In the genomic region with DNA sequence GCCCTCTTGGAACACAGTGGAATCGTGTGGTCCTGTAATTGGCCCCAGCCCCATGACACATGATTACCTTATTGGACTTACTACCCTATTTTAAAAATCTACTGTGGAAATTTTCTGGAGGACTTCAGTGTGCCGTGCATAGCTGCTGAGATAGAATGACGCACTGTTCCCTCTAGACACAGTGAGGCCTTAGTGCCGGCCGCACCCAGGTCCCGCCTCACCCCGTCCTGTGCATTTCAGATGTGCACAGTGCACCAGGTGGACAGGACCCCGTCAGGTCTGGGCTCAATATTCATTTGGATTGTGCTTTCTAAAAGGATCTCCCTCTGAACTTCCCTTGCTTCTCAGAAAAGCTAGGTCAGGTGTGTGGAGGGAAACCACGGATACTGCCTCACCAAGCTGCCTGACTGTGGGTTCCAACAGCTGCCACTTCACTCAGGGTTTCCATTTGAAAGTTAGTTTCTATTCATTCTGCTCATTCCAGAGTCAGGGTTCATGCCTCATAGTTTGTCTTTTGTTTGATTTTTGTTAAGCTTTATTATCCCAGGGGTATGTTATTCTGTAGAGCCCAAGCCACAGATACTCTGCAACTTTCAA, we compare ENCODE assay signal across 16 cellular contexts.
DNase-seq lines count a peak whose midpoint lies in the region; ATAC-seq and TF ChIP-seq lines count a peak whose summit lies in the region.
"Had no signal": no experiment of that assay in that cellular context is flagged by ENCODE, and none has a peak within 500 bp of the region (broad histone marks: within the 10 kb centered on the region; RNA-seq: fewer than 3 reads in every experiment).

No MANE protein-coding gene starts in this region.

- TF ChIP-seq POLR2A in upper lobe of left lung (IDR thresholded peaks at IDR 0.05): no peak

- H3K36me3 Mint-ChIP-seq in activated naive CD8-positive, alpha-beta T cell treated with anti-CD3 and anti-CD28 coated beads for 36 hours: peaks cover 3% of the 10 kb centered on the region
- peaks cover 2% of the 10 kb centered on the region for H3K36me3 Mint-ChIP-seq in activated naive CD8-positive, alpha-beta T cell treated with anti-CD3 and anti-CD28 coated beads, Interleukin-2, amount 50 U/mL, for 24 hours (ENCODE audit: low read depth)

- peaks cover 62% of the 10 kb centered on the region for H3K4me1 ChIP-seq in cardiac muscle cell (ENCODE audit: low read depth)
- H3K4me1 ChIP-seq in left lung: no peaks in the 10 kb centered on the region
- peaks cover 0 to 7% (median 0%) of the 10 kb centered on the region in 4 donors for H3K4me1 ChIP-seq in upper lobe of left lung
- H3K4me1 ChIP-seq: A549 had no signal

- no peak overlapping the region for H3K4me3 Mint-ChIP-seq in activated naive CD8-positive, alpha-beta T cell treated with anti-CD3 and anti-CD28 coated beads for 36 hours
- no peak overlapping the region for H3K4me3 Mint-ChIP-seq in activated naive CD8-positive, alpha-beta T cell treated with anti-CD3 and anti-CD28 coated beads, Interleukin-2, amount 50 U/mL, for 24 hours
- H3K4me3 Mint-ChIP-seq in stimulated activated naive CD8-positive, alpha-beta T cell treated with anti-CD3 and anti-CD28 coated beads, Interleukin-15, amount 100 ng/mL, for 72 hours: no peak overlapping the region
- H3K4me3 Mint-ChIP-seq: CD4-positive, alpha-beta T cell had no signal

- no peak for TF ChIP-seq CTCF in cardiac muscle cell (IDR thresholded peaks at IDR 0.05; ENCODE audit: low read depth, low read length)
- TF ChIP-seq CTCF in left lung (IDR thresholded peaks at IDR 0.05): no peak
- no peak for TF ChIP-seq CTCF in upper lobe of left lung (IDR thresholded peaks at IDR 0.05)

- 79 to 87% methylated on average over 9 of the region's 9 CpGs for WGBS in upper lobe of left lung, 2 donors

- H3K27me3 ChIP-seq in cardiac muscle cell (no peaks in the 10 kb centered on the region), left lung (no peaks in the 10 kb centered on the region), upper lobe of left lung (no peaks in the 10 kb centered on the region), H7 (ENCODE audit: control insufficient read depth, insufficient read depth, low read length) (no peaks in the 10 kb centered on the region)

- no peaks in the 10 kb centered on the region for H3K4me1 Mint-ChIP-seq in activated naive CD8-positive, alpha-beta T cell treated with anti-CD3 and anti-CD28 coated beads for 36 hours
- H3K4me1 Mint-ChIP-seq in activated naive CD8-positive, alpha-beta T cell treated with anti-CD3 and anti-CD28 coated beads, Interleukin-2, amount 50 U/mL, for 24 hours: no peaks in the 10 kb centered on the region
- no peaks in the 10 kb centered on the region for H3K4me1 Mint-ChIP-seq in stimulated activated naive CD8-positive, alpha-beta T cell treated with anti-CD3 and anti-CD28 coated beads, Interleukin-15, amount 100 ng/mL, for 72 hours

- H3K9me3 ChIP-seq in cardiac muscle cell (ENCODE audit: low read depth) (no peaks in the 10 kb centered on the region), left lung (no peaks in the 10 kb centered on the region), upper lobe of left lung (no peaks in the 10 kb centered on the region)
- H3K9me3 ChIP-seq: A549 had no signal

- no peaks in the 10 kb centered on the region for H3K27me3 Mint-ChIP-seq in activated naive CD8-positive, alpha-beta T cell treated with anti-CD3 and anti-CD28 coated beads for 36 hours
- H3K27me3 Mint-ChIP-seq in activated naive CD8-positive, alpha-beta T cell treated with anti-CD3 and anti-CD28 coated beads, Interleukin-2, amount 50 U/mL, for 24 hours: no peaks in the 10 kb centered on the region
- no peaks in the 10 kb centered on the region for H3K27me3 Mint-ChIP-seq in stimulated activated naive CD8-positive, alpha-beta T cell treated with anti-CD3 and anti-CD28 coated beads, Interleukin-15, amount 100 ng/mL, for 72 hours
- H3K27me3 Mint-ChIP-seq: CD4-positive, alpha-beta T cell had no signal

- peak overlapping the region; percentile 37 for H3K27ac Mint-ChIP-seq in activated naive CD8-positive, alpha-beta T cell treated with anti-CD3 and anti-CD28 coated beads for 36 hours
- H3K27ac Mint-ChIP-seq in activated naive CD8-positive, alpha-beta T cell treated with anti-CD3 and anti-CD28 coated beads, Interleukin-2, amount 50 U/mL, for 24 hours: no peak overlapping the region
- peak overlapping the region in 1 of 2 donors; percentile 46 for H3K27ac Mint-ChIP-seq in stimulated activated naive CD8-positive, alpha-beta T cell treated with anti-CD3 and anti-CD28 coated beads, Interleukin-15, amount 100 ng/mL, for 72 hours
- H3K27ac Mint-ChIP-seq: CD4-positive, alpha-beta T cell had no signal

- H3K27ac ChIP-seq in cardiac muscle cell (peak overlapping the region; percentile 92), left lung (peak overlapping the region in 1 of 2 donors; percentile 56), upper lobe of left lung (peak overlapping the region; percentile 12 to 60 (median 34))
- H3K27ac ChIP-seq: A549 had no signal

- intact Hi-C loops in left lung (cut with DNase I): no loop called here

- H3K4me3 ChIP-seq in cardiac muscle cell (no peak overlapping the region), left lung (no peak overlapping the region), upper lobe of left lung (no peak overlapping the region), H7 (ENCODE audit: insufficient read depth, low read depth, low read length) (no peak overlapping the region)
- H3K4me3 ChIP-seq: A549 had no signal

- TF ChIP-seq EP300 in upper lobe of left lung (IDR thresholded peaks at IDR 0.05): no peak

- no peaks in the 10 kb centered on the region for H3K36me3 ChIP-seq in cardiac muscle cell
- H3K36me3 ChIP-seq in left lung: no peaks in the 10 kb centered on the region
- H3K36me3 ChIP-seq in upper lobe of left lung: no peaks in the 10 kb centered on the region
- H3K36me3 ChIP-seq in H7 (replicated peaks; ENCODE audit: control insufficient read depth, insufficient read depth, low read length): no peaks in the 10 kb centered on the region

- no peak for DNase-seq in activated naive CD8-positive, alpha-beta T cell treated with anti-CD3 and anti-CD28 coated beads for 36 hours
- DNase-seq in activated naive CD8-positive, alpha-beta T cell treated with anti-CD3 and anti-CD28 coated beads, Interleukin-2, amount 50 U/mL, for 24 hours: no peak
- DNase-seq in cardiac muscle cell (ENCODE audit: low read depth in 1 of 2, low spot score in 1 of 2): no peak
- peak in 1 of 2 donors; percentile 72 for DNase-seq in left lung
- peak in 1 of 2 donors; percentile 62 for DNase-seq in upper lobe of left lung
- DNase-seq in H7: no peak
- no peak for DNase-seq in stimulated activated naive CD8-positive, alpha-beta T cell treated with anti-CD3 and anti-CD28 coated beads, Interleukin-15, amount 100 ng/mL, for 72 hours
- DNase-seq: CD4-positive, alpha-beta T cell; EL; GOT3; NCI-H1105; NCI-H446 treated with DMSO at 0.1 percent for 48 hours; NCI-H748 treated with DMSO at 0.1 percent for 48 hours; SIG-M5 had no signal

- no peak for ATAC-seq in activated naive CD8-positive, alpha-beta T cell treated with anti-CD3 and anti-CD28 coated beads, Interleukin-2, amount 50 U/mL, for 24 hours
- ATAC-seq in left lung (peak; percentile 87), upper lobe of left lung (ENCODE audit: low FRiP score in 2 of 2) (peak; percentile 66 to 89), HG02973 (IDR thresholded peaks at IDR 0.05; ENCODE audit: unreplicated experiment) (no peak)
- no peak for ATAC-seq in stimulated activated naive CD8-positive, alpha-beta T cell treated with anti-CD3 and anti-CD28 coated beads, Interleukin-15, amount 100 ng/mL, for 72 hours
- ATAC-seq: A549 had no signal

- no peaks in the 10 kb centered on the region for H3K9me3 Mint-ChIP-seq in activated naive CD8-positive, alpha-beta T cell treated with anti-CD3 and anti-CD28 coated beads for 36 hours
- no peaks in the 10 kb centered on the region for H3K9me3 Mint-ChIP-seq in activated naive CD8-positive, alpha-beta T cell treated with anti-CD3 and anti-CD28 coated beads, Interleukin-2, amount 50 U/mL, for 24 hours
- no peaks in the 10 kb centered on the region for H3K9me3 Mint-ChIP-seq in stimulated activated naive CD8-positive, alpha-beta T cell treated with anti-CD3 and anti-CD28 coated beads, Interleukin-15, amount 100 ng/mL, for 72 hours
- H3K9me3 Mint-ChIP-seq: CD4-positive, alpha-beta T cell had no signal

Comparison
In these comparisons a context has a peak if more than half of its experiments do, and no peak if none do; other contexts are left out.
1. ATAC-seq: peak in left lung (single experiment) and upper lobe of left lung (2 of 2); none in activated naive CD8-positive, alpha-beta T cell treated with anti-CD3 and anti-CD28 coated beads, Interleukin-2, amount 50 U/mL, for 24 hours (single experiment), HG02973 (single experiment) and stimulated activated naive CD8-positive, alpha-beta T cell treated with anti-CD3 and anti-CD28 coated beads, Interleukin-15, amount 100 ng/mL, for 72 hours (single experiment).